Comparison of ENCODE assay signal across 8 cellular contexts in the genomic region with DNA sequence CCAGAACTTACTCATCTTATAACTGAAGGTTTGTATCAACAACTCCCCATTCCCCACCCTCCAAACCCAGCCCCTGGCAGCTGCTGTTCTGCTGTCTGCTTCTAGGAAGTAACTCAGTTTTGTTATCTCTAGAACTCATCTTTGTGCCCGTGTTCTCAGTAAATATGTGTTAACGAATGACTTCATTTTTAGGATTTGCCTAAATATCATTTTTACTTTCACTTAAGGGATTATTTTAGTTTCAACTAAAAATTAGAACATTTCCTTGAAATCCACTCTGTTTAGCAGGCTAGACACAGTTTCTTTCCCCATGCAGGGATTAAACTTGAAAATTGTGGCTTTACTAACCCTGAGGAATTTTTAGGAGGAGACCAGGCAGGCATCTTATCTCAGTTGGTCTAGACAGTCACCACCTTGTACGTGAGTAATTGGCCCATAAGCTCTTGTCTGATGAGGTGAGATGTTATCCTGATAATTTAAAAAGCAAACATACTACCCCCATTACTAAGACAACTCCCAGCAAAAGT.
DNase-seq lines count a peak whose midpoint lies in the region; ATAC-seq, FAIRE-seq and TF ChIP-seq lines count a peak whose summit lies in the region.

No MANE protein-coding gene starts in this region.

- peak; percentile 56 for FAIRE-seq in astrocyte (lab: Jason Lieb, UNC)

- H3K4me3 Mint-ChIP-seq in CD14-positive monocyte (no peak overlapping the region), astrocyte (ENCODE audit: unreplicated experiment) (no peak overlapping the region)
- H3K4me3 Mint-ChIP-seq in stimulated activated naive B cell treated with anti-CD40 and anti-IgM and Interleukin-4, amounts not matched to agents 10 μg/mL and 1 μg/mL and 100 μg/mL, for 72 hours: peak overlapping the region; percentile 7 to 26

- peaks cover 21% of the 10 kb centered on the region for H3K79me2 ChIP-seq in astrocyte (ENCODE audit: insufficient read depth, low read length)

- peaks cover 13 to 16% of the 10 kb centered on the region in 2 donors for H3K36me3 Mint-ChIP-seq in CD14-positive monocyte
- no peaks in the 10 kb centered on the region for H3K36me3 Mint-ChIP-seq in astrocyte (ENCODE audit: low read depth, unreplicated experiment)
- H3K36me3 Mint-ChIP-seq in stimulated activated naive B cell treated with anti-CD40 and anti-IgM and Interleukin-4, amounts not matched to agents 10 μg/mL and 1 μg/mL and 100 μg/mL, for 72 hours: peaks cover 13 to 32% of the 10 kb centered on the region in 2 donors

- H3K9me3 ChIP-seq in astrocyte (ENCODE audit: insufficient read depth, low read depth, low read length): no peaks in the 10 kb centered on the region

- DNase-seq in CD14-positive monocyte (ENCODE audit: low spot score) (no peak), NB4 (ENCODE audit: low read depth) (peak; percentile 28), astrocyte (ENCODE audit: low read depth) (peak; percentile 88), foreskin fibroblast (no peak), NCI-H1436 treated with DMSO at 0.1 percent for 48 hours (lab: John Stamatoyannopoulos, UW) (no peak)
- no peak for DNase-seq in stimulated activated naive B cell treated with anti-CD40 and anti-IgM and Interleukin-4, amounts not matched to agents 10 μg/mL and 1 μg/mL and 100 μg/mL, for 72 hours

- H4K20me1 ChIP-seq in astrocyte (ENCODE audit: insufficient read depth, low read length): no peaks in the 10 kb centered on the region

- peak overlapping the region; percentile 47 for H3K4me2 ChIP-seq in astrocyte (ENCODE audit: low read length)

- no peaks in the 10 kb centered on the region for H3K36me3 ChIP-seq in astrocyte (ENCODE audit: insufficient read depth, low read length)

- peaks cover 0 to 4% (median 0%) of the 10 kb centered on the region in 7 donors for H3K9me3 Mint-ChIP-seq in CD14-positive monocyte
- H3K9me3 Mint-ChIP-seq in astrocyte (ENCODE audit: unreplicated experiment): no peaks in the 10 kb centered on the region
- H3K9me3 Mint-ChIP-seq in stimulated activated naive B cell treated with anti-CD40 and anti-IgM and Interleukin-4, amounts not matched to agents 10 μg/mL and 1 μg/mL and 100 μg/mL, for 72 hours: peaks cover 3 to 4% of the 10 kb centered on the region in 2 donors

- H3K27ac Mint-ChIP-seq in CD14-positive monocyte (peak overlapping the region in 4 of 7 donors; percentile 28 to 85 (median 68)), astrocyte (ENCODE audit: unreplicated experiment) (peak overlapping the region; percentile 97)
- peak overlapping the region; percentile 82 for H3K27ac Mint-ChIP-seq in stimulated activated naive B cell treated with anti-CD40 and anti-IgM and Interleukin-4, amounts not matched to agents 10 μg/mL and 1 μg/mL and 100 μg/mL, for 72 hours

- H3K4me3 ChIP-seq in NB4 (ENCODE audit: low read depth, low read length): no peak overlapping the region
- H3K4me3 ChIP-seq in astrocyte (ENCODE audit: insufficient read depth, low read depth, low read length): no peak overlapping the region
- no peak overlapping the region for H3K4me3 ChIP-seq in foreskin fibroblast (ENCODE audit: low read depth in 1 of 2, low read length in 2 of 2)

- intact Hi-C loops in CD14-positive monocyte (cut with micrococcal nuclease): no loop called here

- H3K27me3 Mint-ChIP-seq in CD14-positive monocyte (ENCODE audit: low read depth in 3 of 3): peaks cover 0 to 2% (median 1%) of the 10 kb centered on the region in 3 donors
- no peaks in the 10 kb centered on the region for H3K27me3 Mint-ChIP-seq in astrocyte (ENCODE audit: low read depth, unreplicated experiment)
- H3K27me3 Mint-ChIP-seq in stimulated activated naive B cell treated with anti-CD40 and anti-IgM and Interleukin-4, amounts not matched to agents 10 μg/mL and 1 μg/mL and 100 μg/mL, for 72 hours: no peaks in the 10 kb centered on the region

- peak overlapping the region; percentile 63 for H3K9ac ChIP-seq in astrocyte (ENCODE audit: low read length)

- no peaks in the 10 kb centered on the region for H3K27me3 ChIP-seq in astrocyte (ENCODE audit: insufficient read depth, low read length)

- H3K4me1 ChIP-seq in astrocyte (ENCODE audit: insufficient read depth, low read length): peaks cover 40% of the 10 kb centered on the region

- TF ChIP-seq POLR2A in NB4 (IDR thresholded peaks at IDR 0.05; ENCODE audit: extremely low read depth, insufficient read length): no peak

- H3K4me1 Mint-ChIP-seq in CD14-positive monocyte (peaks cover 90% of the 10 kb centered on the region), astrocyte (ENCODE audit: low read depth, unreplicated experiment) (peaks cover 64% of the 10 kb centered on the region)
- peaks cover 63 to 98% of the 10 kb centered on the region in 2 donors for H3K4me1 Mint-ChIP-seq in stimulated activated naive B cell treated with anti-CD40 and anti-IgM and Interleukin-4, amounts not matched to agents 10 μg/mL and 1 μg/mL and 100 μg/mL, for 72 hours

- peak; percentile 50 for ATAC-seq in GM21515 (IDR thresholded peaks at IDR 0.05; ENCODE audit: unreplicated experiment)
- peak; percentile 35 to 37 for ATAC-seq in stimulated activated naive B cell treated with anti-CD40 and anti-IgM and Interleukin-4, amounts not matched to agents 10 μg/mL and 1 μg/mL and 100 μg/mL, for 72 hours (replicated peaks)
- no peak for ATAC-seq in GM19324 (IDR thresholded peaks at IDR 0.05; ENCODE audit: low FRiP score, unreplicated experiment)

- peak overlapping the region; percentile 88 for H3K27ac ChIP-seq in astrocyte (ENCODE audit: low read depth, low read length)

- H2AFZ ChIP-seq in astrocyte (ENCODE audit: low read depth, low read length): no peak overlapping the region

- TF ChIP-seq CTCF in CD14-positive monocyte (IDR thresholded peaks at IDR 0.05): no peak
- TF ChIP-seq CTCF in NB4 (IDR thresholded peaks at IDR 0.05; ENCODE audit: low read depth, low read length): no peak
- TF ChIP-seq CTCF in astrocyte (IDR thresholded peaks at IDR 0.05; ENCODE audit: insufficient read depth, low read depth, low read length): no peak
- no peak for TF ChIP-seq CTCF in foreskin fibroblast (IDR thresholded peaks at IDR 0.05; ENCODE audit: low read depth, low read length)

Comparison
In these comparisons a context has a peak if more than half of its experiments do, and no peak if none do; other contexts are left out.
1. DNase-seq: peak in NB4 (single experiment) and astrocyte (single experiment); none in CD14-positive monocyte (single experiment), stimulated activated naive B cell treated with anti-CD40 and anti-IgM and Interleukin-4, amounts not matched to agents 10 μg/mL and 1 μg/mL and 100 μg/mL, for 72 hours (single experiment), foreskin fibroblast (0 of 2) and NCI-H1436 treated with DMSO at 0.1 percent for 48 hours (single experiment).
2. H3K4me3 Mint-ChIP-seq: peak in stimulated activated naive B cell treated with anti-CD40 and anti-IgM and Interleukin-4, amounts not matched to agents 10 μg/mL and 1 μg/mL and 100 μg/mL, for 72 hours (2 of 2); none in CD14-positive monocyte (0 of 2) and astrocyte (single experiment).
3. Peak in every context shown above with its lines, with median percentiles within 50 percentile points of each other: H3K27ac Mint-ChIP-seq.